ENCODE assay signal across 16 cellular contexts in genomic region chr19:45860359-45861259, GRCh38. TPM values are rescaled to one million over a fixed set of nuclear protein-coding genes. Genes with fewer than 3 reads are reported as not detected.
A peak's percentile ranks its signal among the peaks of the same experiment; 100 is the strongest.
DNase-seq lines count a peak whose midpoint lies in the region; ATAC-seq, FAIRE-seq and TF ChIP-seq lines count a peak whose summit lies in the region.
"Had no signal": no experiment of that assay in that cellular context is flagged by ENCODE, and none has a peak within 500 bp of the region (broad histone marks: within the 10 kb centered on the region; RNA-seq: fewer than 3 reads in every experiment).

No MANE protein-coding gene starts in this region.

- 0 out of 2 replicates have a peak overlapping the region, but pooled peaks have one; percentile 12 for H3K4me2 ChIP-seq in HepG2 (ENCODE audit: low read depth, low read length)

- H3K4me1 ChIP-seq in HepG2 (ENCODE audit: insufficient read depth, low read length), result peaks cover 17% of the 10 kb centered on the region

- peak overlapping the region; percentile 32 for H3K27ac Mint-ChIP-seq in stimulated activated naive CD8-positive, alpha-beta T cell treated with anti-CD3 and anti-CD28 coated beads, Interleukin-15, Interleukin-2, amounts not matched to agents 100 ng/mL and 50 ng/mL, for 24 hours
- H3K27ac Mint-ChIP-seq in T-cell, result peak overlapping the region in 1 of 2 donors; percentile 39

- no peak for FAIRE-seq in HepG2 (lab: Jason Lieb, UNC)
- FAIRE-seq: GM18507 had no signal

- H3K79me2 ChIP-seq in HepG2 (ENCODE audit: insufficient read depth, low read length), result peaks cover 48% of the 10 kb centered on the region

- intact Hi-C loops in HepG2 (cut with micrococcal nuclease; ENCODE audit: unreplicated experiment), result no loop called here

- no peak for TF ChIP-seq POLR2A in HepG2 (IDR thresholded peaks at IDR 0.05; ENCODE audit: insufficient read depth in 1 of 2, low read depth in 2 of 2, low read length in 2 of 2)

- H3K9me3 ChIP-seq in HepG2 (ENCODE audit: low read length), result no peaks in the 10 kb centered on the region
- H3K9me3 ChIP-seq: ascending aorta had no signal

- TF ChIP-seq RAD21 in HepG2 (CRISPR knock-in tag; IDR thresholded peaks at IDR 0.05), result no peak

- ATAC-seq in stimulated activated naive CD8-positive, alpha-beta T cell treated with anti-CD3 and anti-CD28 coated beads, Interleukin-15, Interleukin-2, amounts not matched to agents 100 U/mL and 50 U/mL, for 24 hours, result no peak
- no peak for ATAC-seq in T-cell (replicated peaks in 1 of 4)
- ATAC-seq in HepG2, result no peak
- ATAC-seq in GM18502 (IDR thresholded peaks at IDR 0.05; ENCODE audit: poor library complexity, unreplicated experiment), result no peak

- no peak overlapping the region for H3K27ac ChIP-seq in HepG2 (ENCODE audit: extremely low read length, insufficient read depth, low read length)
- H3K27ac ChIP-seq: ascending aorta had no signal

- no peak for TF ChIP-seq CTCF in HepG2 (CRISPR knock-in tag; IDR thresholded peaks at IDR 0.05)

- H3K9me3 Mint-ChIP-seq in stimulated activated naive CD8-positive, alpha-beta T cell treated with anti-CD3 and anti-CD28 coated beads, Interleukin-15, Interleukin-2, amounts not matched to agents 100 ng/mL and 50 ng/mL, for 24 hours, result no peaks in the 10 kb centered on the region
- H3K9me3 Mint-ChIP-seq in T-cell, result no peaks in the 10 kb centered on the region

- in situ Hi-C loops in HepG2 (cut with HindIII; ENCODE audit: extremely low pct_ligation_motif_present, low pct_unique_long_range_greater_than_20kb), result no loop called here

- no TSS peak for BruUV-seq in HepG2 (replicated peaks; lab: Mats Ljungman, UMichigan)

- no peak overlapping the region for H2AFZ ChIP-seq in HepG2 (ENCODE audit: low read length)

- H3K4me3 Mint-ChIP-seq in stimulated activated naive CD8-positive, alpha-beta T cell treated with anti-CD3 and anti-CD28 coated beads, Interleukin-15, Interleukin-2, amounts not matched to agents 100 ng/mL and 50 ng/mL, for 24 hours, result peak overlapping the region; percentile 95
- peak overlapping the region in 2 of 3 donors; percentile 92 to 99 for H3K4me3 Mint-ChIP-seq in T-cell

- H3K9ac ChIP-seq in HepG2 (ENCODE audit: insufficient read depth, low read depth, low read length), result no peak overlapping the region

- no peak for TF ChIP-seq EP300 in HepG2 (IDR thresholded peaks at IDR 0.05; ENCODE audit: low read depth in 2 of 2, low read length in 2 of 2)
- TF ChIP-seq EP300 in HepG2 (CRISPR knock-in tag; IDR thresholded peaks at IDR 0.05; ENCODE audit: borderline replicate concordance), result no peak

- H3K27me3 Mint-ChIP-seq in stimulated activated naive CD8-positive, alpha-beta T cell treated with anti-CD3 and anti-CD28 coated beads, Interleukin-15, Interleukin-2, amounts not matched to agents 100 ng/mL and 50 ng/mL, for 24 hours, result peaks cover 23% of the 10 kb centered on the region
- H3K27me3 Mint-ChIP-seq in T-cell, result peaks cover 12 to 16% of the 10 kb centered on the region in 2 donors

- no peak overlapping the region for H3K4me3 ChIP-seq in HepG2 (replicated peaks in 1 of 3; ENCODE audit: insufficient read depth in 1 of 3, low read depth in 2 of 3, low read length in 3 of 3)
- H3K4me3 ChIP-seq: ascending aorta had no signal

- DNase-seq in stimulated activated naive CD8-positive, alpha-beta T cell treated with anti-CD3 and anti-CD28 coated beads, Interleukin-15, Interleukin-2, amounts not matched to agents 100 U/mL and 50 U/mL, for 24 hours, result no peak
- DNase-seq in T-cell, result no peak
- no peak for DNase-seq in HepG2 (ENCODE audit: low spot score)
- no peak for DNase-seq in amniotic stem cell (lab: John Stamatoyannopoulos, UW)
- no peak for DNase-seq in NCI-H187 treated with DMSO at 0.1 percent for 48 hours (lab: John Stamatoyannopoulos, UW)
- DNase-seq in NCI-H446 treated with DMSO at 0.1 percent for 48 hours (lab: John Stamatoyannopoulos, UW), result no peak
- DNase-seq: effector CD4-positive, alpha-beta T cell; EL; foreskin fibroblast; stimulated activated CD4-positive, alpha-beta T cell treated with anti-CD3 and anti-CD28 coated beads, Interleukin-4, amount 100 ng/mL, for 24 hours had no signal

- H3K36me3 ChIP-seq in HepG2 (replicated peaks in 1 of 2; ENCODE audit: control insufficient read depth in 1 of 2, insufficient read depth in 2 of 2, low read length in 2 of 2), result peaks cover 6 to 15% of the 10 kb centered on the region in 2 experiments; a peak in 3 of 5 replicates

- CTCF ChIA-PET in T-cell (lab: Charles Lee) (interaction anchor here in 1 of 2 donors (0.5 to 0.6 kb wide), 2 partner anchors 42 to 128 kb away, joined by 3 to 4 read pairs; no protein-coding TSS in a partner anchor), HepG2 (lab: Yijun Ruan, JAX; ENCODE audit: low intra/inter-chr PET ratio, low total read pairs) (no interaction called here)

- POLR2A ChIA-PET in T-cell (lab: Charles Lee), result interaction anchor here in 1 of 2 donors (0.7 kb wide), 1 partner anchor 298 kb away, joined by 12 read pairs; no protein-coding TSS in a partner anchor
- POLR2A ChIA-PET in HepG2 (lab: Yijun Ruan, JAX), result interaction anchor here (0.6 to 1.4 kb wide), 4 partner anchors 9 to 151 kb away, joined by 3 to 6 read pairs (median 4); no protein-coding TSS in a partner anchor

- H4K20me1 ChIP-seq in HepG2 (ENCODE audit: insufficient read depth, low read length), result no peaks in the 10 kb centered on the region

- H3K4me1 Mint-ChIP-seq in stimulated activated naive CD8-positive, alpha-beta T cell treated with anti-CD3 and anti-CD28 coated beads, Interleukin-15, Interleukin-2, amounts not matched to agents 100 ng/mL and 50 ng/mL, for 24 hours (ENCODE audit: low read depth), result peaks cover 30% of the 10 kb centered on the region
- H3K4me1 Mint-ChIP-seq in T-cell, result peaks cover 31 to 43% (median 39%) of the 10 kb centered on the region in 3 donors

- peaks cover 33% of the 10 kb centered on the region for H3K36me3 Mint-ChIP-seq in stimulated activated naive CD8-positive, alpha-beta T cell treated with anti-CD3 and anti-CD28 coated beads, Interleukin-15, Interleukin-2, amounts not matched to agents 100 ng/mL and 50 ng/mL, for 24 hours (ENCODE audit: low read depth)
- peaks cover 8% of the 10 kb centered on the region for H3K36me3 Mint-ChIP-seq in T-cell

- 90% methylated on average over 15 of the region's 15 CpGs for WGBS in HepG2 (ENCODE audit: low lambda C conversion rate)

- no peaks in the 10 kb centered on the region; a peak in 1 of 5 replicates for H3K27me3 ChIP-seq in HepG2 (ENCODE audit: control insufficient read depth in 1 of 2, insufficient read depth in 2 of 2, low read length in 2 of 2)

RNA-seq across cellular contexts. Expression of gene SYMPK, which starts 2.3 kb away (rescaled TPM):
- total RNA-seq in T-cell (100 to 1,000 TPM in 1 of 5 donors, 10 to 100 TPM in 4; 89.7 to 102 (median 94.7) TPM), HepG2 (2016; rRNA removed; fragmentation: Illumina TruSeq; extraction: Trizol) (19.9 and 21.9 TPM in 2 replicates)
- 9.2 and 10.2 TPM in 2 replicates for total RNA-seq in HepG2 (2016; cell fraction: cytosol; rRNA removed; fragmentation: Illumina TruSeq; extraction: Trizol; ENCODE audit: low read depth)
- 17.2 and 21.4 TPM in 2 replicates for total RNA-seq in HepG2 (2016; cell fraction: insoluble cytoplasmic fraction; rRNA removed; fragmentation: Illumina TruSeq; extraction: Trizol)
- 13.2 and 15.6 TPM in 2 replicates for total RNA-seq in HepG2 (2016; cell fraction: membrane; rRNA removed; fragmentation: Illumina TruSeq; extraction: Trizol)
- total RNA-seq in HepG2 (2016; cell fraction: nucleus; rRNA removed; fragmentation: Illumina TruSeq; extraction: Trizol), result 25.6 and 28.5 TPM in 2 replicates
- 55.7 and 67.8 TPM in 2 replicates for polyA plus RNA-seq in HepG2 (2011; rRNA removed)
- 29.9 and 41.2 TPM in 2 replicates for polyA plus RNA-seq in HepG2 (2011; cell fraction: cytosol; rRNA removed)
- polyA plus RNA-seq in HepG2 (2011; cell fraction: nucleus; rRNA removed), result 174 and 217 TPM in 2 replicates
- 38.1 and 46.9 TPM in 2 replicates for polyA plus RNA-seq in HepG2 (2012)
- polyA plus RNA-seq in HepG2 (2016; cell fraction: cytosol; fragmentation: Illumina TruSeq; extraction: Trizol; ENCODE audit: low read depth), result 5.0 and 6.1 TPM in 2 replicates
- 26.5 and 39.8 TPM in 2 replicates for polyA plus RNA-seq in HepG2 (2016; cell fraction: insoluble cytoplasmic fraction; fragmentation: Illumina TruSeq; extraction: Trizol; ENCODE audit: low read depth)
- 10.4 and 10.6 TPM in 2 replicates for polyA plus RNA-seq in HepG2 (2016; cell fraction: membrane; fragmentation: Illumina TruSeq; extraction: Trizol; ENCODE audit: low read depth)
- polyA plus RNA-seq in HepG2 (2016; cell fraction: nucleus; fragmentation: Illumina TruSeq; extraction: Trizol; ENCODE audit: insufficient read depth, low read depth), result 86.7 and 87.3 TPM in 2 replicates
- 90.3 and 124 TPM in 2 replicates for polyA minus RNA-seq in HepG2 (2011; rRNA and poly(A)+ RNA removed; ENCODE audit: low replicate concordance)
- polyA minus RNA-seq in HepG2 (2011; cell fraction: cytosol; rRNA and poly(A)+ RNA removed), result 40.3 and 51.8 TPM in 2 replicates
- polyA minus RNA-seq in HepG2 (2011; cell fraction: nucleus; rRNA and poly(A)+ RNA removed), result 40.8 and 43.1 TPM in 2 replicates

RNA-seq across cellular contexts. Expression of gene FOXA3, which starts 3.5 kb away (rescaled TPM):
- total RNA-seq in T-cell, result under 1 TPM in 1 of 5 donors, not detected in 4; 0.16 TPM
- total RNA-seq in HepG2 (2016; rRNA removed; fragmentation: Illumina TruSeq; extraction: Trizol), result 27.6 and 29.8 TPM in 2 replicates
- 18.2 and 19.5 TPM in 2 replicates for total RNA-seq in HepG2 (2016; cell fraction: cytosol; rRNA removed; fragmentation: Illumina TruSeq; extraction: Trizol; ENCODE audit: low read depth)
- 27.8 and 29.1 TPM in 2 replicates for total RNA-seq in HepG2 (2016; cell fraction: insoluble cytoplasmic fraction; rRNA removed; fragmentation: Illumina TruSeq; extraction: Trizol)
- total RNA-seq in HepG2 (2016; cell fraction: membrane; rRNA removed; fragmentation: Illumina TruSeq; extraction: Trizol), result 34.4 and 34.7 TPM in 2 replicates
- 12.7 and 14.6 TPM in 2 replicates for total RNA-seq in HepG2 (2016; cell fraction: nucleus; rRNA removed; fragmentation: Illumina TruSeq; extraction: Trizol)
- 47.6 and 61.6 TPM in 2 replicates for polyA plus RNA-seq in HepG2 (2011; rRNA removed)
- 51.9 and 75.3 TPM in 2 replicates for polyA plus RNA-seq in HepG2 (2011; cell fraction: cytosol; rRNA removed)
- polyA plus RNA-seq in HepG2 (2011; cell fraction: nucleus; rRNA removed), result 17.5 and 27.3 TPM in 2 replicates
- 16.1 and 27.5 TPM in 2 replicates for polyA plus RNA-seq in HepG2 (2012)
- 12.4 and 15.4 TPM in 2 replicates for polyA plus RNA-seq in HepG2 (2016; cell fraction: cytosol; fragmentation: Illumina TruSeq; extraction: Trizol; ENCODE audit: low read depth)
- 32.3 and 32.7 TPM in 2 replicates for polyA plus RNA-seq in HepG2 (2016; cell fraction: insoluble cytoplasmic fraction; fragmentation: Illumina TruSeq; extraction: Trizol; ENCODE audit: low read depth)
- 19.9 and 23.8 TPM in 2 replicates for polyA plus RNA-seq in HepG2 (2016; cell fraction: membrane; fragmentation: Illumina TruSeq; extraction: Trizol; ENCODE audit: low read depth)
- 23.8 and 24.4 TPM in 2 replicates for polyA plus RNA-seq in HepG2 (2016; cell fraction: nucleus; fragmentation: Illumina TruSeq; extraction: Trizol; ENCODE audit: insufficient read depth, low read depth)
- 0.42 and 103 TPM in 2 replicates for polyA minus RNA-seq in HepG2 (2011; rRNA and poly(A)+ RNA removed; ENCODE audit: low replicate concordance)
- 27.8 and 30.5 TPM in 2 replicates for polyA minus RNA-seq in HepG2 (2011; cell fraction: cytosol; rRNA and poly(A)+ RNA removed)
- polyA minus RNA-seq in HepG2 (2011; cell fraction: nucleus; rRNA and poly(A)+ RNA removed), result 7.2 and 12.8 TPM in 2 replicates
- total RNA-seq: ascending aorta; T-helper 1 cell treated with Interleukin-12 subunit alpha and Interleukin-12 subunit beta and Interleukin-4 antibody, amounts not matched to agents 30 ng/mL and 1 ng/mL, for 36 hours had no signal

RNA-seq across cellular contexts. Expression of gene IRF2BP1, which starts 25.3 kb away (rescaled TPM):
- total RNA-seq in T-cell, result 10 to 100 TPM; 22.7 to 42.3 (median 38.0) TPM
- 9.7 and 14.3 TPM in 2 replicates for total RNA-seq in HepG2 (2016; rRNA removed; fragmentation: Illumina TruSeq; extraction: Trizol)
- total RNA-seq in HepG2 (2016; cell fraction: cytosol; rRNA removed; fragmentation: Illumina TruSeq; extraction: Trizol; ENCODE audit: low read depth), result 2.8 and 3.4 TPM in 2 replicates
- total RNA-seq in HepG2 (2016; cell fraction: insoluble cytoplasmic fraction; rRNA removed; fragmentation: Illumina TruSeq; extraction: Trizol), result 10.5 and 13.6 TPM in 2 replicates
- 8.1 and 9.5 TPM in 2 replicates for total RNA-seq in HepG2 (2016; cell fraction: membrane; rRNA removed; fragmentation: Illumina TruSeq; extraction: Trizol)
- 5.7 and 6.8 TPM in 2 replicates for total RNA-seq in HepG2 (2016; cell fraction: nucleus; rRNA removed; fragmentation: Illumina TruSeq; extraction: Trizol)
- polyA plus RNA-seq in HepG2 (2011; rRNA removed), result 4.3 and 6.1 TPM in 2 replicates
- polyA plus RNA-seq in HepG2 (2011; cell fraction: cytosol; rRNA removed), result 4.2 and 8.1 TPM in 2 replicates
- 6.3 and 6.9 TPM in 2 replicates for polyA plus RNA-seq in HepG2 (2011; cell fraction: nucleus; rRNA removed)
- 6.9 and 7.1 TPM in 2 replicates for polyA plus RNA-seq in HepG2 (2012)
- polyA plus RNA-seq in HepG2 (2016; cell fraction: cytosol; fragmentation: Illumina TruSeq; extraction: Trizol; ENCODE audit: low read depth), result 2.7 TPM in 2 replicates
- 13.7 and 14.2 TPM in 2 replicates for polyA plus RNA-seq in HepG2 (2016; cell fraction: insoluble cytoplasmic fraction; fragmentation: Illumina TruSeq; extraction: Trizol; ENCODE audit: low read depth)
- 5.9 and 6.5 TPM in 2 replicates for polyA plus RNA-seq in HepG2 (2016; cell fraction: membrane; fragmentation: Illumina TruSeq; extraction: Trizol; ENCODE audit: low read depth)
- polyA plus RNA-seq in HepG2 (2016; cell fraction: nucleus; fragmentation: Illumina TruSeq; extraction: Trizol; ENCODE audit: insufficient read depth, low read depth), result 10.3 and 12.1 TPM in 2 replicates
- polyA minus RNA-seq in HepG2 (2011; rRNA and poly(A)+ RNA removed; ENCODE audit: low replicate concordance), result 9.0 and 16.6 TPM in 2 replicates
- 10.0 and 10.9 TPM in 2 replicates for polyA minus RNA-seq in HepG2 (2011; cell fraction: cytosol; rRNA and poly(A)+ RNA removed)
- polyA minus RNA-seq in HepG2 (2011; cell fraction: nucleus; rRNA and poly(A)+ RNA removed), result 5.2 and 7.0 TPM in 2 replicates

RNA-seq across cellular contexts. Expression of gene MYPOP, which starts 41.8 kb away (rescaled TPM):
- total RNA-seq in T-cell (10 to 100 TPM in 3 of 5 donors, 1 to 10 TPM in 2; 7.3 to 17.5 (median 16.9) TPM), HepG2 (2016; rRNA removed; fragmentation: Illumina TruSeq; extraction: Trizol) (2.7 TPM in 2 replicates)
- 4.3 and 5.1 TPM in 2 replicates for total RNA-seq in HepG2 (2016; cell fraction: cytosol; rRNA removed; fragmentation: Illumina TruSeq; extraction: Trizol; ENCODE audit: low read depth)
- total RNA-seq in HepG2 (2016; cell fraction: insoluble cytoplasmic fraction; rRNA removed; fragmentation: Illumina TruSeq; extraction: Trizol), result 1.9 and 2.9 TPM in 2 replicates
- total RNA-seq in HepG2 (2016; cell fraction: membrane; rRNA removed; fragmentation: Illumina TruSeq; extraction: Trizol), result 9.0 and 9.5 TPM in 2 replicates
- 2.3 and 2.8 TPM in 2 replicates for total RNA-seq in HepG2 (2016; cell fraction: nucleus; rRNA removed; fragmentation: Illumina TruSeq; extraction: Trizol)
- polyA plus RNA-seq in HepG2 (2011; rRNA removed), result 2.2 and 2.3 TPM in 2 replicates
- polyA plus RNA-seq in HepG2 (2011; cell fraction: cytosol; rRNA removed), result 1.5 and 1.6 TPM in 2 replicates
- polyA plus RNA-seq in HepG2 (2011; cell fraction: nucleus; rRNA removed), result 5.0 and 5.9 TPM in 2 replicates
- 5.1 and 6.0 TPM in 2 replicates for polyA plus RNA-seq in HepG2 (2012)
- 21.8 and 22.7 TPM in 2 replicates for polyA plus RNA-seq in HepG2 (2016; cell fraction: cytosol; fragmentation: Illumina TruSeq; extraction: Trizol; ENCODE audit: low read depth)
- 6.5 and 9.2 TPM in 2 replicates for polyA plus RNA-seq in HepG2 (2016; cell fraction: insoluble cytoplasmic fraction; fragmentation: Illumina TruSeq; extraction: Trizol; ENCODE audit: low read depth)
- polyA plus RNA-seq in HepG2 (2016; cell fraction: membrane; fragmentation: Illumina TruSeq; extraction: Trizol; ENCODE audit: low read depth), result 27.3 and 32.0 TPM in 2 replicates
- polyA plus RNA-seq in HepG2 (2016; cell fraction: nucleus; fragmentation: Illumina TruSeq; extraction: Trizol; ENCODE audit: insufficient read depth, low read depth), result 16.7 and 17.0 TPM in 2 replicates
- polyA minus RNA-seq in HepG2 (2011; rRNA and poly(A)+ RNA removed; ENCODE audit: low replicate concordance), result 0.23 and 1.9 TPM in 2 replicates
- 2.7 and 2.8 TPM in 2 replicates for polyA minus RNA-seq in HepG2 (2011; cell fraction: cytosol; rRNA and poly(A)+ RNA removed)
- 2.4 TPM in 2 replicates for polyA minus RNA-seq in HepG2 (2011; cell fraction: nucleus; rRNA and poly(A)+ RNA removed)

RNA-seq across cellular contexts. Expression of gene RSPH6A, which starts 45.5 kb away (rescaled TPM):
- total RNA-seq in T-cell, result under 1 TPM; 0.20 to 0.47 (median 0.38) TPM
- total RNA-seq in HepG2 (2016; rRNA removed; fragmentation: Illumina TruSeq; extraction: Trizol), result 0.07 TPM in 1 of 2 replicates, not detected in the other
- not detected in 2 replicates for total RNA-seq in HepG2 (2016; cell fraction: cytosol; rRNA removed; fragmentation: Illumina TruSeq; extraction: Trizol; ENCODE audit: low read depth)
- total RNA-seq in HepG2 (2016; cell fraction: insoluble cytoplasmic fraction; rRNA removed; fragmentation: Illumina TruSeq; extraction: Trizol), result 0.11 TPM in 1 of 2 replicates, not detected in the other
- not detected in 2 replicates for total RNA-seq in HepG2 (2016; cell fraction: membrane; rRNA removed; fragmentation: Illumina TruSeq; extraction: Trizol)
- 0.31 TPM in 1 of 2 replicates, not detected in the other for total RNA-seq in HepG2 (2016; cell fraction: nucleus; rRNA removed; fragmentation: Illumina TruSeq; extraction: Trizol)
- polyA plus RNA-seq in HepG2 (2011; rRNA removed), result 0.03 TPM in 1 of 2 replicates, not detected in the other
- polyA plus RNA-seq in HepG2 (2011; cell fraction: cytosol; rRNA removed), result not detected in 2 replicates
- polyA plus RNA-seq in HepG2 (2011; cell fraction: nucleus; rRNA removed), result 0.45 and 0.59 TPM in 2 replicates
- polyA plus RNA-seq in HepG2 (2012), result not detected in 2 replicates
- not detected in 2 replicates for polyA plus RNA-seq in HepG2 (2016; cell fraction: cytosol; fragmentation: Illumina TruSeq; extraction: Trizol; ENCODE audit: low read depth)
- polyA plus RNA-seq in HepG2 (2016; cell fraction: insoluble cytoplasmic fraction; fragmentation: Illumina TruSeq; extraction: Trizol; ENCODE audit: low read depth), result not detected in 2 replicates
- polyA plus RNA-seq in HepG2 (2016; cell fraction: membrane; fragmentation: Illumina TruSeq; extraction: Trizol; ENCODE audit: low read depth), result not detected in 2 replicates
- not detected in 2 replicates for polyA plus RNA-seq in HepG2 (2016; cell fraction: nucleus; fragmentation: Illumina TruSeq; extraction: Trizol; ENCODE audit: insufficient read depth, low read depth)
- polyA minus RNA-seq in HepG2 (2011; rRNA and poly(A)+ RNA removed; ENCODE audit: low replicate concordance), result 0.26 and 0.50 TPM in 2 replicates
- not detected in 2 replicates for polyA minus RNA-seq in HepG2 (2011; cell fraction: cytosol; rRNA and poly(A)+ RNA removed)
- polyA minus RNA-seq in HepG2 (2011; cell fraction: nucleus; rRNA and poly(A)+ RNA removed), result 0.26 and 0.99 TPM in 2 replicates
- total RNA-seq: ascending aorta, H4 had no signal

Comparison
In these comparisons a context has a peak if more than half of its experiments do, and no peak if none do; other contexts are left out.
1. RNA of gene FOXA3, which starts 3.5 kb away (total RNA-seq): 12.7 to 34.7 TPM in HepG2; 0.16 TPM in T-cell; every median in the first group is over 10 times any median in the second.